Comparison of ENCODE assay signal across 8 cellular contexts in the genomic region with DNA sequence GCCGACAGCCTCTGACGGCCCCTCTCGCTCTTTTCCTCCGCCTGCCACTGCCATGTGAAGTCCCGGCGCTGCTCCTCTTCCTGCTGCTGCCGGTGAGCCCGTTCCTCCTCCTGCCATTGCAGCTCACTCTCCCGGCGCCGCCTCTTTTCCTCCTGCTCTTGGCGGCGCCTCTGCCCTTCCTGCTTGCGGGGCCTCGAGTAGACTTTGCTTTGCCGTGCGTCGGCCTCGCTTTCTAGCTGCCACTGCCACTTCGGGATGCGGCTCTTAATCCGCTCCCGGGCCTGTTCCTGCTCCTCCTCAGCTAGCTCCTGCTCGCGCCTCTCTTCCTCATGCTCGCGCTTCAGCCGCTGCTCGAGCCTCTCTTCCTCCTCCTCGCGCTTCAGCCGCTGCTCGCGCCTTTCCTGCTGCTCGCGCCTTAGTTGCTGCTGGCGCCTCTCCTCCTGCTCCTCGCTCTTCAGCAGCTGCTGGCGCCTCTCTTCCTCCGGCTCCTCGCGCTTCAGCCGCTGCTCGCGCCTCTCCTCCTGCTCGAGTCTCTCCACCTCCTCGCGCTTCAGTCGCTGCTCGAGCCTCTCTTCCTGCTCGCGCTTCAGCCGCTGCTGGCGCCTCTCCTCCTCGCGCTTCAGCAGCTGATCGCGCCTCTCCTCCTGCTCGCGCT. TPM values are rescaled to one million over a fixed set of nuclear protein-coding genes. Genes with fewer than 3 reads are reported as not detected.
A peak's percentile ranks its signal among the peaks of the same experiment; 100 is the strongest.
DNase-seq lines count a peak whose midpoint lies in the region; ATAC-seq and TF ChIP-seq lines count a peak whose summit lies in the region.

No MANE protein-coding gene starts in this region.

- peak overlapping the region; percentile 59 for H3K4me3 ChIP-seq in AG10803 (ENCODE audit: low read length)
- H3K4me3 ChIP-seq in coronary artery: peak overlapping the region; percentile 62
- peak overlapping the region; percentile 10 to 53 for H3K4me3 ChIP-seq in testis

- no peaks in the 10 kb centered on the region for H3K9me3 ChIP-seq in testis

- intact Hi-C loops in testis (cut with DNase I; ENCODE audit: low total_unique reads): no loop called here

- no peaks in the 10 kb centered on the region for H3K36me3 ChIP-seq in testis (ENCODE audit: low read depth, missing control alignments)

- TF ChIP-seq POLR2A in testis (IDR thresholded peaks at IDR 0.05): no peak

- peaks cover 11% of the 10 kb centered on the region for H3K4me1 ChIP-seq in testis

- ATAC-seq in GM21447 (IDR thresholded peaks at IDR 0.05; ENCODE audit: unreplicated experiment): no peak

- DNase-seq in AG10803 (ENCODE audit: low read depth) (peak; percentile 49), GM13977 (ENCODE audit: low spot score) (peak; percentile 16), RPMI8226 (peak; percentile 68), coronary artery (ENCODE audit: low spot score) (no peak), lung microvascular endothelial cell (ENCODE audit: low read depth in 2 of 2) (peak; percentile 35 to 59), testis (peak; percentile 41), substantia nigra (lab: John Stamatoyannopoulos, UW) (no peak)

- no peaks in the 10 kb centered on the region for H3K27me3 ChIP-seq in testis

- H3K27ac ChIP-seq in coronary artery (no peak overlapping the region), testis (peak overlapping the region in 1 of 2 donors; percentile 39), substantia nigra (ENCODE audit: low read depth, low read length, poor library complexity, severe bottlenecking) (no peak overlapping the region)

- in situ Hi-C loops in GM13977 (cut with MboI; ENCODE audit: low pct_unique_long_range_greater_than_20kb, low sequenced_read_pairs, unreplicated experiment): no loop called here

- no peak for TF ChIP-seq CTCF in AG10803 (conservative IDR thresholded peaks at IDR 0.05; ENCODE audit: low read length)
- TF ChIP-seq CTCF in GM13977 (IDR thresholded peaks at IDR 0.05; ENCODE audit: extremely low read depth, insufficient read depth, missing control alignments): no peak
- TF ChIP-seq CTCF in coronary artery (IDR thresholded peaks at IDR 0.05): no peak
- TF ChIP-seq CTCF in testis (IDR thresholded peaks at IDR 0.05): no peak

- 1% methylated on average over 58 to 60 of the region's 60 CpGs for WGBS in testis, 2 donors

RNA-seq across cellular contexts. Expression of a gene that starts 4.3 kb away (rescaled TPM):
- total RNA-seq in lung microvascular endothelial cell (under 0.01 and 0.20 TPM in 2 replicates), testis (1 to 10 TPM; 2.2 to 2.9 TPM)
- polyA plus RNA-seq in testis (ENCODE audit: insufficient read depth, low read depth, low replicate concordance): 0.53 TPM

RNA-seq across cellular contexts. Expression of a gene that starts 22.1 kb away (rescaled TPM):
- not detected in 2 replicates for total RNA-seq in lung microvascular endothelial cell
- under 1 TPM in 1 of 2 donors, not detected in 1; 0.12 TPM for total RNA-seq in testis
- not detected for polyA plus RNA-seq in testis (ENCODE audit: insufficient read depth, low read depth, low replicate concordance)

RNA-seq across cellular contexts. Expression of a gene that starts 48.0 kb away (rescaled TPM):
- total RNA-seq in lung microvascular endothelial cell: not detected in 2 replicates
- under 1 TPM in 1 of 2 donors, not detected in 1; 0.06 TPM for total RNA-seq in testis
- not detected for polyA plus RNA-seq in testis (ENCODE audit: insufficient read depth, low read depth, low replicate concordance)

Comparison
In these comparisons a context has a peak if more than half of its experiments do, and no peak if none do; other contexts are left out.
1. DNase-seq: peak in AG10803 (single experiment), GM13977 (single experiment), RPMI8226 (single experiment), lung microvascular endothelial cell (2 of 2) and testis (single experiment); none in coronary artery (single experiment) and substantia nigra (0 of 49).
2. Peak in every context shown above with its lines, with median percentiles within 50 percentile points of each other: H3K4me3 ChIP-seq.